Comparison of ENCODE assay signal across 1 cellular context in the genomic region with DNA sequence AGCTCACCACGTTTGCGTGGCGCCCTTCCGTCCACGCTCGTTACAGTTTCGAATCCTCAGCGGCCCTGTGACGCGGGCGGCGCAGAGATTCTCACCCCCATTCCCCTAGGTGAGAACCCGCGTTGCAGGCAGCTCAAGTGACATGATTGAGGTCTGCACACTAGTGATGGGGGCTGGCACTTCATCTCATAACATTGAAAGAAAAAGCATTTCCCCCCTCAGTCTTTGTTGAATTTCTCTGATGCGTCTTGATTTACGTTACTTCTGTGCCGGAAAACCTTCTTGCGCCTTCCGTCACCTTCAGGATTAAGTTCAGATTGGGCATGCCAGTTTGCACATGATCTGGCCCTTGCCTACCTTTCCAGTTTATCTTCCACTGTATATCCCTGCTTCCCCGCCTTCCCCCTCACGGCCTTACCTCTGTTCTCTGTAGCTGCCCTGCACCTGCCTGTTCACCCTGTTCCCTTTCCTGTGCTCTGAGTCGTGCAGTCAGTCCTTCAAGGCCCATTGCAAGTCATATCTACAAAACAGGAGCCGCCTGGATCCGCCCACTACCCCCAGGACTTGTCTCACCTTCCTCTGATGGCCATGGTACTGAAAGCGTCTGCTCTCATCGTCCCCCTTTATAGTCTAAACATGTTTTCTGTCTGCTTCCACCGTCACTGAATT.
TF ChIP-seq lines count a peak whose summit lies in the region.

No MANE protein-coding gene starts in this region.

TF ChIP-seq in GM23338, 12 proteins besides CTCF, POLR2A, EP300 and RAD21 (continued from another document):
- no peak for TF ChIP-seq ZNF462 (CRISPR knock-in tag; IDR thresholded peaks at IDR 0.05)
- no peak for TF ChIP-seq CREB1 (CRISPR knock-in tag; IDR thresholded peaks at IDR 0.05; ENCODE audit: low read depth)
- TF ChIP-seq ZNF331 (CRISPR knock-in tag; IDR thresholded peaks at IDR 0.05; ENCODE audit: low read depth), result no peak
- TF ChIP-seq ZNF114 (CRISPR knock-in tag; IDR thresholded peaks at IDR 0.05), result no peak
- no peak for TF ChIP-seq EZH2 (IDR thresholded peaks at IDR 0.05; ENCODE audit: low read depth, unreplicated experiment)
- no peak for TF ChIP-seq EZH2phosphoT487 (IDR thresholded peaks at IDR 0.05; ENCODE audit: unreplicated experiment)
